ENCODE assay signal across 9 cellular contexts in the genomic region with DNA sequence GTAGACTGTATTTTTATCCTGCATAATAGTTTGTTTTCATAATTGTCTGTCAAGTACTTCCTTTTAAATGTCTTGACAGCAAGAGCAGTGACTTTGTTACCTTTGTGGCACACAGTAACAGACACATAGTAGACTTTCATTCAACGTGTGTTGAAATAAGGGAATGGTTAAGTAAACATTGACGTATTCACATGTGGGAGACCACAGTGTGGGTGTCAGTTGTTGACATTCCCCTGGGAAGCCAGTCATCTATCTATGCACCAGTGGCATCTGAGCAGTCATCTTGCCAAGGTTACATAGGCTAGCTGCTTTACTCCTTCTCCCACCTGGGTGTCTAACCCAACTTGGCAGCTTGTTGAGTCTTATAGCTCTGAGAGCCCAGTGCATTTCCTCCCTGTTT. TPM values are rescaled to one million over a fixed set of nuclear protein-coding genes. Genes with fewer than 3 reads are reported as not detected.
DNase-seq lines count a peak whose midpoint lies in the region; ATAC-seq and TF ChIP-seq lines count a peak whose summit lies in the region.
"Had no signal": no experiment of that assay in that cellular context is flagged by ENCODE, and none has a peak within 500 bp of the region (broad histone marks: within the 10 kb centered on the region; RNA-seq: fewer than 3 reads in every experiment).

No MANE protein-coding gene starts in this region.

- peak overlapping the region; percentile 83 for H3K4me3 Mint-ChIP-seq in activated CD4-positive, alpha-beta memory T cell treated with anti-CD3 and anti-CD28 coated beads, Interleukin-2, amount 10 ng/mL, durations not matched to agents 7 days and 5 days

- H3K27ac Mint-ChIP-seq in activated CD4-positive, alpha-beta memory T cell treated with anti-CD3 and anti-CD28 coated beads, Interleukin-2, amount 10 ng/mL, durations not matched to agents 7 days and 5 days, result peak overlapping the region; percentile 89

- H3K4me3 ChIP-seq in BLaER1 (no peak overlapping the region), kidney epithelial cell (ENCODE audit: low read depth, low read length) (no peak overlapping the region)

- DNase-seq in GF-D8 (lab: John Stamatoyannopoulos, UW) (peak; percentile 18), kidney epithelial cell (ENCODE audit: low read depth) (peak; percentile 21), cerebellum (ENCODE audit: low spot score) (no peak), NCI-H2196 (lab: John Stamatoyannopoulos, UW; ENCODE audit: unreplicated experiment) (no peak)
- DNase-seq in activated CD4-positive, alpha-beta memory T cell treated with anti-CD3 and anti-CD28 coated beads, Interleukin-2, amount 10 ng/mL, durations not matched to agents 7 days and 5 days, result no peak
- no peak for DNase-seq in stimulated activated CD4-positive, alpha-beta T cell treated with anti-CD3 and anti-CD28 coated beads, Interleukin-4, amount 100 ng/mL, for 4 hours
- DNase-seq: NCI-H1092 had no signal

- peaks cover 14% of the 10 kb centered on the region for H3K36me3 ChIP-seq in BLaER1
- no peaks in the 10 kb centered on the region for H3K36me3 ChIP-seq in kidney epithelial cell (ENCODE audit: control insufficient read depth, insufficient read depth, low read length)

- H3K27me3 Mint-ChIP-seq in activated CD4-positive, alpha-beta memory T cell treated with anti-CD3 and anti-CD28 coated beads, Interleukin-2, amount 10 ng/mL, durations not matched to agents 7 days and 5 days, result no peaks in the 10 kb centered on the region

- no peak for ATAC-seq in GM19397 (IDR thresholded peaks at IDR 0.05; ENCODE audit: unreplicated experiment)

- H3K27ac ChIP-seq in BLaER1, result no peak overlapping the region

- H3K9me3 Mint-ChIP-seq in activated CD4-positive, alpha-beta memory T cell treated with anti-CD3 and anti-CD28 coated beads, Interleukin-2, amount 10 ng/mL, durations not matched to agents 7 days and 5 days, result no peaks in the 10 kb centered on the region

- CTCF ChIA-PET in activated CD4-positive, alpha-beta memory T cell treated with anti-CD3 and anti-CD28 coated beads, Interleukin-2, amount 10 ng/mL, durations not matched to agents 7 days and 5 days (lab: Charles Lee), result interaction anchor here (1.3 to 2.5 kb wide), 2 partner anchors 49 to 251 kb away, joined by 3 to 14 read pairs; a partner anchor contains a TSS

- TF ChIP-seq CTCF in kidney epithelial cell (IDR thresholded peaks at IDR 0.05; ENCODE audit: insufficient read depth, low read length, poor library complexity, severe bottlenecking), result no peak

- no peaks in the 10 kb centered on the region; the same call in 1 of the 2 replicates for H4K20me1 ChIP-seq in BLaER1

- peaks cover 3% of the 10 kb centered on the region for H3K36me3 Mint-ChIP-seq in activated CD4-positive, alpha-beta memory T cell treated with anti-CD3 and anti-CD28 coated beads, Interleukin-2, amount 10 ng/mL, durations not matched to agents 7 days and 5 days (ENCODE audit: low read depth)

- H3K27me3 ChIP-seq in BLaER1, result no peaks in the 10 kb centered on the region
- no peaks in the 10 kb centered on the region for H3K27me3 ChIP-seq in kidney epithelial cell (ENCODE audit: control insufficient read depth, insufficient read depth, low read length)

- H3K9me3 ChIP-seq in BLaER1, result no peaks in the 10 kb centered on the region

- peak overlapping the region; percentile 89 for H3K4me2 ChIP-seq in BLaER1

- peaks cover 31% of the 10 kb centered on the region for H3K4me1 ChIP-seq in BLaER1

- H3K4me1 Mint-ChIP-seq in activated CD4-positive, alpha-beta memory T cell treated with anti-CD3 and anti-CD28 coated beads, Interleukin-2, amount 10 ng/mL, durations not matched to agents 7 days and 5 days, result peaks cover 34% of the 10 kb centered on the region

- H3K9ac ChIP-seq in BLaER1, result no peak overlapping the region

- POLR2A ChIA-PET in activated CD4-positive, alpha-beta memory T cell treated with anti-CD3 and anti-CD28 coated beads, Interleukin-2, amount 10 ng/mL, durations not matched to agents 7 days and 5 days (lab: Charles Lee), result interaction anchor here (2.3 kb wide), 2 partner anchors 167 to 251 kb away, joined by 4 to 8 read pairs; a partner anchor contains a TSS

RNA-seq across cellular contexts. Expression of a gene that starts 1.4 kb away (rescaled TPM):
- 10 to 100 TPM; 36.9 to 38.2 TPM for total RNA-seq in activated CD4-positive, alpha-beta memory T cell treated with anti-CD3 and anti-CD28 coated beads, Interleukin-2, amount 10 ng/mL, durations not matched to agents 7 days and 5 days
- total RNA-seq in kidney epithelial cell (28.6 and 52.5 TPM in 2 replicates), cerebellum (42.4 TPM)

RNA-seq across cellular contexts. Expression of a gene that starts 48.9 kb away (rescaled TPM):
- total RNA-seq in activated CD4-positive, alpha-beta memory T cell treated with anti-CD3 and anti-CD28 coated beads, Interleukin-2, amount 10 ng/mL, durations not matched to agents 7 days and 5 days, result 10 to 100 TPM; 29.8 to 31.1 TPM
- total RNA-seq in kidney epithelial cell (11.9 and 13.0 TPM in 2 replicates), cerebellum (17.4 TPM)

Comparison
In these comparisons a context has a peak if more than half of its experiments do, and no peak if none do; other contexts are left out.
1. DNase-seq: peak in GF-D8 (single experiment) and kidney epithelial cell (single experiment); none in activated CD4-positive, alpha-beta memory T cell treated with anti-CD3 and anti-CD28 coated beads, Interleukin-2, amount 10 ng/mL, durations not matched to agents 7 days and 5 days (single experiment), cerebellum (single experiment), NCI-H2196 (single experiment) and stimulated activated CD4-positive, alpha-beta T cell treated with anti-CD3 and anti-CD28 coated beads, Interleukin-4, amount 100 ng/mL, for 4 hours (0 of 2).